10 cellular contexts compared by ENCODE assay signal in the genomic region with DNA sequence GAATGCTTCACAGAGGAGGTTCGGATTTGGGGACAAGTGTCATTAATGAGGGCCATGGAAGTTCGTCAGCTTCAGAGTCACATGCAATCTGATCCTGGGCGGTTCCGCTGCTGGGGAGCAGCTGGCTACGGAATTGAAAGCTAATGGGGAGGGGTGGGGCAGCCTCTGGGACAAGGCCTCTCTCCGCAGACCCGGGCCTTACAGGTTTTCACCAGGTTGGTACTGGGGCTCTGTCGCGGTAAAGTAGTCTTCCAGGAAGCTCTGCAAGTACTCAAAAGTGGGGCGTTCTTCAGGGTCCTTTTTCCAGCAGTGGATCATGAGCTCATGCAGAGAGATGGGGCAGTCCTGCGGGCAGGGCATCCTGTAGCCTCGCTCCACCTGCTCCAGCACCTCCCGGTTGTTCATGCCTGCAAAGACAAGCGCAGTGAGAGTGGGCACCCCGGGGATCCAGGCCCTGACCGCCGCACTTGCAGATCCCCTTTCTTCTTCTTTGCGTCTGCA. TPM values are rescaled to one million over a fixed set of nuclear protein-coding genes. Genes with fewer than 3 reads are reported as not detected.
DNase-seq lines count a peak whose midpoint lies in the region; ATAC-seq, FAIRE-seq and TF ChIP-seq lines count a peak whose summit lies in the region.
"Had no signal": no experiment of that assay in that cellular context is flagged by ENCODE, and none has a peak within 500 bp of the region (broad histone marks: within the 10 kb centered on the region; RNA-seq: fewer than 3 reads in every experiment).

No MANE protein-coding gene starts in this region.

- H3K36me3 Mint-ChIP-seq in H9 (ENCODE audit: insufficient read depth in 1 of 3, low read depth in 3 of 3): peaks cover 0 to 4% (median 0%) of the 10 kb centered on the region in 3 experiments; a peak in 1 of 7 replicates

- peak overlapping the region in 1 of 4 donors; percentile 9 for H3K4me3 ChIP-seq in esophagus squamous epithelium
- no peak overlapping the region for H3K4me3 ChIP-seq in trophoblast cell (ENCODE audit: low read depth, low read length)
- H3K4me3 ChIP-seq: adrenal gland had no signal

- no CpG with 5 or more reads among the region's 18 CpGs for WGBS in H9 (ENCODE audit: extremely low coverage, insufficient read length, low lambda C conversion rate)
- whole genome bisulfite sequencing in esophagus squamous epithelium, 2 donors: 29 to 30% methylated on average over 1 to 15 of the region's 18 CpGs
- no CpG with 5 or more reads among the region's 18 CpGs for WGBS in trophoblast cell (ENCODE audit: extremely low coverage, insufficient coverage, insufficient read length)

- ATAC-seq in GM19324 (IDR thresholded peaks at IDR 0.05; ENCODE audit: low FRiP score, unreplicated experiment): no peak
- no peak for ATAC-seq in GM18909 (IDR thresholded peaks at IDR 0.05; ENCODE audit: poor library complexity, unreplicated experiment)

- peak overlapping the region; percentile 62; the same call in 1 of the 2 replicates for H3K14ac ChIP-seq in H9 (ENCODE audit: insufficient read depth, low read length)
- H3K14ac ChIP-seq in trophoblast cell (ENCODE audit: low read length): no peak overlapping the region

- H4K20me1 ChIP-seq in H9 (ENCODE audit: control insufficient read depth, insufficient read depth, insufficient read length): no peaks in the 10 kb centered on the region

- H2AK5ac ChIP-seq in H9 (ENCODE audit: insufficient read length, low read length) (no peak overlapping the region), trophoblast cell (ENCODE audit: low read length) (no peak overlapping the region)

- peaks cover 39 to 45% of the 10 kb centered on the region in 2 experiments for H3K4me1 Mint-ChIP-seq in H9

- H3K4me1 ChIP-seq in H9 (ENCODE audit: insufficient read depth, low read length) (peaks cover 19% of the 10 kb centered on the region), esophagus squamous epithelium (peaks cover 0 to 69% (median 27%) of the 10 kb centered on the region in 3 donors), trophoblast cell (ENCODE audit: control insufficient read depth in 1 of 2, insufficient read depth in 2 of 2, low read length in 2 of 2) (peaks cover 13 to 20% of the 10 kb centered on the region in 2 experiments)

- TF ChIP-seq POLR2A in esophagus squamous epithelium (IDR thresholded peaks at IDR 0.05): no peak

- no peaks in the 10 kb centered on the region for H3K9me3 Mint-ChIP-seq in H9

- no peak overlapping the region for H3T11ph ChIP-seq in H9 (ENCODE audit: low read length)

- H3K9ac ChIP-seq in H9 (ENCODE audit: extremely low read depth, insufficient read length, low read length) (no peak overlapping the region), trophoblast cell (ENCODE audit: low read length) (no peak overlapping the region)

- H3K27me3 Mint-ChIP-seq in H9 (ENCODE audit: low read depth): no peaks in the 10 kb centered on the region; the same call in 1 of the 2 replicates

- TF ChIP-seq CTCF in H9 (conservative IDR thresholded peaks at IDR 0.05) (no peak), esophagus squamous epithelium (IDR thresholded peaks at IDR 0.05) (no peak)

- peak overlapping the region; percentile 42 to 59 for H3K4me3 Mint-ChIP-seq in H9

- H3K4me2 ChIP-seq in H9 (ENCODE audit: insufficient read depth, insufficient read length, low read length) (peak overlapping the region; percentile 19), trophoblast cell (ENCODE audit: low read length) (peak overlapping the region; percentile 24)

- H3K36me3 ChIP-seq in esophagus squamous epithelium (no peaks in the 10 kb centered on the region), trophoblast cell (ENCODE audit: control insufficient read depth in 1 of 2, insufficient read depth in 2 of 2, low read length in 2 of 2) (no peaks in the 10 kb centered on the region)
- H3K36me3 ChIP-seq: adrenal gland had no signal

- no peak overlapping the region for H4K5ac ChIP-seq in H9 (ENCODE audit: insufficient read length, low read depth, low read length)

- H3K23ac ChIP-seq in H9 (ENCODE audit: insufficient read length, low read depth, low read length): no peak overlapping the region
- no peak overlapping the region for H3K23ac ChIP-seq in trophoblast cell (ENCODE audit: low read length)

- H3K79me1 ChIP-seq in H9 (ENCODE audit: insufficient read depth, low read depth, low read length, poor library complexity, severe bottlenecking) (no peaks in the 10 kb centered on the region), trophoblast cell (ENCODE audit: low read length) (no peaks in the 10 kb centered on the region)

- no peaks in the 10 kb centered on the region for H3K79me2 ChIP-seq in H9 (ENCODE audit: insufficient read depth, low read length)
- no peaks in the 10 kb centered on the region for H3K79me2 ChIP-seq in trophoblast cell (ENCODE audit: control insufficient read depth, insufficient read depth, low read length, poor library complexity)

- no peak overlapping the region for H2BK15ac ChIP-seq in H9 (ENCODE audit: low read depth, low read length)

- H4K12ac ChIP-seq in trophoblast cell (ENCODE audit: low read depth, low read length): no peak overlapping the region

- no peaks in the 10 kb centered on the region for H3K23me2 ChIP-seq in H9 (ENCODE audit: insufficient read length, low read depth, low read length, poor library complexity, severe bottlenecking)

- H3K4ac ChIP-seq in H9 (ENCODE audit: low read depth, low read length) (no peak overlapping the region), trophoblast cell (ENCODE audit: low read depth, low read length) (no peak overlapping the region)

- H2BK5ac ChIP-seq in H9 (ENCODE audit: insufficient read length, low read length): no peak overlapping the region
- no peak overlapping the region for H2BK5ac ChIP-seq in trophoblast cell (ENCODE audit: low read depth, low read length, poor library complexity)

- H2BK120ac ChIP-seq in H9 (ENCODE audit: low read depth, low read length, poor library complexity, severe bottlenecking): no peak overlapping the region
- H2BK120ac ChIP-seq in trophoblast cell (ENCODE audit: insufficient read depth, low read length, poor library complexity): no peak overlapping the region

- no peak overlapping the region for H3K56ac ChIP-seq in H9 (ENCODE audit: insufficient read length, low read depth, low read length)

- H4K8ac ChIP-seq in H9 (replicated peaks; ENCODE audit: insufficient read length, low read depth, low read length) (no peak overlapping the region), trophoblast cell (ENCODE audit: low read depth, low read length) (no peak overlapping the region)

- DNase-seq in H9 (peak; percentile 80), NCI-H345 treated with DMSO at 0.1 percent for 48 hours (lab: John Stamatoyannopoulos, UW; ENCODE audit: unreplicated experiment) (peak; percentile 34), esophagus squamous epithelium (lab: John Stamatoyannopoulos, UW) (no peak), trophoblast cell (no peak), islet precursor cell (no peak), urothelium cell line (ENCODE audit: low spot score) (no peak)

- H3K18ac ChIP-seq in H9 (ENCODE audit: insufficient read length, low read depth, low read length) (no peak overlapping the region), trophoblast cell (ENCODE audit: low read length) (no peak overlapping the region)

- H3K27me3 ChIP-seq in H9 (ENCODE audit: insufficient read depth, low read length) (no peaks in the 10 kb centered on the region), esophagus squamous epithelium (no peaks in the 10 kb centered on the region), trophoblast cell (ENCODE audit: insufficient read depth, low read length) (no peaks in the 10 kb centered on the region)
- H3K27me3 ChIP-seq: adrenal gland had no signal

- intact Hi-C loops in esophagus squamous epithelium (cut with DNase I): no loop called here

- H4K91ac ChIP-seq in H9 (ENCODE audit: insufficient read length, low read depth, low read length) (no peak overlapping the region), trophoblast cell (ENCODE audit: low read depth, low read length) (no peak overlapping the region)

- H3K9me3 ChIP-seq in H9 (ENCODE audit: control insufficient read depth, low read depth, low read length) (no peaks in the 10 kb centered on the region), esophagus squamous epithelium (no peaks in the 10 kb centered on the region), trophoblast cell (ENCODE audit: insufficient read depth, low read depth, low read length) (no peaks in the 10 kb centered on the region)
- H3K9me3 ChIP-seq: adrenal gland had no signal

- no peak for FAIRE-seq in urothelium cell line (lab: Jason Lieb, UNC)
- FAIRE-seq: HTR-8/SVneo had no signal

- H3K27ac Mint-ChIP-seq in H9: peak overlapping the region; percentile 13 to 85 (median 65); a peak in 5 of 7 replicates

- no peak overlapping the region for H2AFZ ChIP-seq in H9 (ENCODE audit: low read length)
- H2AFZ ChIP-seq in trophoblast cell (ENCODE audit: insufficient read depth, low read length, poor library complexity): no peak overlapping the region

- no peak overlapping the region for H3K27ac ChIP-seq in H9 (ENCODE audit: insufficient read length, low read depth, low read length)
- H3K27ac ChIP-seq in esophagus squamous epithelium: peak overlapping the region in 3 of 4 donors; percentile 67 to 80 (median 77)
- peak overlapping the region; percentile 5 for H3K27ac ChIP-seq in trophoblast cell (ENCODE audit: low read depth, low read length)
- H3K27ac ChIP-seq: adrenal gland had no signal

- H2BK12ac ChIP-seq in H9 (ENCODE audit: insufficient read length, low read depth, low read length) (no peak overlapping the region), trophoblast cell (ENCODE audit: low read length) (no peak overlapping the region)

- H2BK20ac ChIP-seq in H9 (ENCODE audit: low read depth, low read length, poor library complexity, severe bottlenecking): no peak overlapping the region

RNA-seq across cellular contexts. Expression of gene TRAF3IP2, which starts 55.9 kb away (rescaled TPM):
- total RNA-seq in H9 (2021) (14.4 and 14.7 TPM in 2 replicates), esophagus squamous epithelium (10 to 100 TPM; 36.8 to 52.1 (median 46.7) TPM)
- polyA plus RNA-seq in trophoblast cell (2013): 17.6 and 19.0 TPM in 2 replicates

Comparison
In these comparisons a context has a peak if more than half of its experiments do, and no peak if none do; other contexts are left out.
1. DNase-seq: peak in H9 (single experiment) and NCI-H345 treated with DMSO at 0.1 percent for 48 hours (single experiment); none in esophagus squamous epithelium (single experiment), trophoblast cell (0 of 2), islet precursor cell (single experiment) and urothelium cell line (single experiment).